Comparison of ENCODE assay signal across 20 cellular contexts in the genomic region with DNA sequence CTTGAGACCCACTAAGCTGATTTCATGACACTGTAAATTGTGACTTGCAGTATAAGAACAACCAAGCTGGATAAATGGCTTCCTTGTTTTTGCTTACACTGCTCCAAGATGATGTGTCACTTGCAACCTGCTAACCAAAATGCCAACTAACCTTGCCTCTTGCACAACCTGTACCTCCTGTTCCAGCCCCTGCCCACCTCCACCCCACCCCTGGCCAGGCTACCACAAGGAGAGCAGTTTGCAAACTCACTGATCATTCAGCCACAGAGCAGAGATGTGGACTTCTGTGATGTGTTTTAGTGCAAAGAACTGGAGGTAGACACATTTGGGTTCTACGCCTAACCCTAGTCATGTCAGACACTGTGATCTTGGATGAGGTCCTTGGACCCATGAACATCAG. TPM values are rescaled to one million over a fixed set of nuclear protein-coding genes. Genes with fewer than 3 reads are reported as not detected.
DNase-seq lines count a peak whose midpoint lies in the region; ATAC-seq, FAIRE-seq and TF ChIP-seq lines count a peak whose summit lies in the region.
"Had no signal": no experiment of that assay in that cellular context is flagged by ENCODE, and none has a peak within 500 bp of the region (broad histone marks: within the 10 kb centered on the region; RNA-seq: fewer than 3 reads in every experiment).

No MANE protein-coding gene starts in this region.

- no peaks in the 10 kb centered on the region for H3K9me3 Mint-ChIP-seq in type B pancreatic cell
- H3K9me3 Mint-ChIP-seq: IgD-negative memory B cell had no signal

- H3K36me3 Mint-ChIP-seq in type B pancreatic cell, result no peaks in the 10 kb centered on the region
- H3K36me3 Mint-ChIP-seq: CD14-positive monocyte had no signal

- H3K9me2 ChIP-seq in PC-9 (ENCODE audit: insufficient read depth), result no peaks in the 10 kb centered on the region

- no peak overlapping the region for H3K4me3 Mint-ChIP-seq in type B pancreatic cell
- H3K4me3 Mint-ChIP-seq: CD14-positive monocyte, IgD-negative memory B cell had no signal

- H3K27ac ChIP-seq in PC-9 (peak overlapping the region; percentile 44), keratinocyte (ENCODE audit: control insufficient read depth, insufficient read depth, low read length) (no peak overlapping the region), upper lobe of right lung (no peak overlapping the region)
- H3K27ac ChIP-seq: A549, GM23248 had no signal

- H4K20me1 ChIP-seq in PC-9 (ENCODE audit: insufficient read depth) (no peaks in the 10 kb centered on the region), keratinocyte (ENCODE audit: control insufficient read depth, extremely low read depth, insufficient read depth, low read length) (no peaks in the 10 kb centered on the region)

- no peak for ATAC-seq in upper lobe of right lung
- ATAC-seq: A549, Right ventricle myocardium inferior had no signal

- peaks cover 38% of the 10 kb centered on the region for H3K4me1 ChIP-seq in PC-9 (replicated peaks; ENCODE audit: insufficient read depth)
- peaks cover 8% of the 10 kb centered on the region for H3K4me1 ChIP-seq in keratinocyte (ENCODE audit: control insufficient read depth, extremely low read depth, insufficient read depth, low read length)
- H3K4me1 ChIP-seq in upper lobe of right lung, result peaks cover 16% of the 10 kb centered on the region

- intact Hi-C loops in PC-9 (cut with micrococcal nuclease; ENCODE audit: unreplicated experiment), result no loop called here
- intact Hi-C loops in upper lobe of right lung (cut with DNase I), result no loop called here

- H2AFZ ChIP-seq in PC-9, result peak overlapping the region; percentile 23; the same call in 1 of the 2 replicates
- no peak overlapping the region for H2AFZ ChIP-seq in keratinocyte (ENCODE audit: control insufficient read depth, low read length)
- H2AFZ ChIP-seq: GM23248 had no signal

- no peaks in the 10 kb centered on the region for H3K9me3 ChIP-seq in PC-9 (ENCODE audit: insufficient read depth, low read depth)
- H3K9me3 ChIP-seq in keratinocyte (ENCODE audit: control insufficient read depth, low read depth, low read length), result no peaks in the 10 kb centered on the region
- H3K9me3 ChIP-seq in upper lobe of right lung, result no peaks in the 10 kb centered on the region
- H3K9me3 ChIP-seq: A549 had no signal

- peak; percentile 48 for FAIRE-seq in keratinocyte (lab: Jason Lieb, UNC)
- FAIRE-seq: A549, GM19239 had no signal

- no TSS peak for BruUV-seq in PC-9 (replicated peaks; lab: Mats Ljungman, UMichigan)

- no peaks in the 10 kb centered on the region for H3K9me1 ChIP-seq in keratinocyte (ENCODE audit: control insufficient read depth, extremely low read depth, insufficient read depth, low read length)

- peak; percentile 44 for DNase-seq in activated CD8-positive, alpha-beta memory T cell treated with anti-CD3 and anti-CD28 coated beads, Interleukin-2, amount 50 U/mL, for 48 hours
- DNase-seq in activated CD8-positive, alpha-beta memory T cell treated with anti-CD3 and anti-CD28 coated beads, Interleukin-2, amount 50 U/mL, for 4 hours, result no peak
- DNase-seq in PC-9 (peak; percentile 39 to 68), keratinocyte (ENCODE audit: low read depth, low spot score) (no peak), type B pancreatic cell (ENCODE audit: extremely low spot score, unreplicated experiment) (no peak), upper lobe of right lung (no peak), UCSD-AML1 (lab: John Stamatoyannopoulos, UW; ENCODE audit: unreplicated experiment) (no peak), GDM1 (lab: John Stamatoyannopoulos, UW) (no peak)
- DNase-seq: DMS53; GM23248; NCI-H146; NCI-H345; NCI-H526 treated with DMSO at 0.1 percent for 48 hours; NK-92 treated with Interleukin-12 subunit alpha and Interleukin-12 subunit beta, amount 100 ng/mL, for 24 hours had no signal

- dilution Hi-C loops in keratinocyte (cut with MboI; ENCODE audit: extremely low pct_ligation_motif_present, low sequenced_read_pairs), result no loop called here

- no peaks in the 10 kb centered on the region for H3K36me3 ChIP-seq in PC-9 (ENCODE audit: low read depth)
- no peaks in the 10 kb centered on the region for H3K36me3 ChIP-seq in keratinocyte (ENCODE audit: control insufficient read depth in 2 of 2, extremely low read depth in 1 of 2, insufficient read depth in 2 of 2, low read length in 2 of 2)
- no peaks in the 10 kb centered on the region for H3K36me3 ChIP-seq in upper lobe of right lung

- H3K79me2 ChIP-seq in PC-9 (ENCODE audit: low read depth), result peaks cover 7% of the 10 kb centered on the region
- H3K79me2 ChIP-seq in keratinocyte (ENCODE audit: control insufficient read depth, insufficient read depth, low read length), result no peaks in the 10 kb centered on the region

- peak overlapping the region; percentile 34 for H3K27ac Mint-ChIP-seq in type B pancreatic cell
- H3K27ac Mint-ChIP-seq: CD14-positive monocyte, IgD-negative memory B cell had no signal

- POLR2A ChIA-PET in PC-9 (lab: Charles Lee; ENCODE audit: unreplicated experiment), result no interaction called here

- peak overlapping the region; percentile 22 for H3K4me2 ChIP-seq in PC-9
- H3K4me2 ChIP-seq in keratinocyte (ENCODE audit: control insufficient read depth, extremely low read depth, insufficient read depth, low read depth, low read length), result no peak overlapping the region
- H3K4me2 ChIP-seq: A549 had no signal

- TF ChIP-seq CTCF in PC-9 (conservative IDR thresholded peaks at IDR 0.05) (no peak), keratinocyte (optimal IDR thresholded peaks at IDR 0.05 in 1 of 3, IDR thresholded peaks at IDR 0.05 in 1 of 3, conservative IDR thresholded peaks at IDR 0.05 in 1 of 3; ENCODE audit: extremely low read depth in 1 of 3, insufficient read depth in 2 of 3, low read length in 3 of 3) (no peak), type B pancreatic cell (conservative IDR thresholded peaks at IDR 0.05) (no peak), upper lobe of right lung (IDR thresholded peaks at IDR 0.05) (no peak)

- H3K9ac ChIP-seq in keratinocyte (ENCODE audit: control insufficient read depth, extremely low read depth, insufficient read depth, low read length), result no peak overlapping the region
- H3K9ac ChIP-seq: GM23248 had no signal

- CTCF ChIA-PET in PC-9 (lab: Charles Lee), result no interaction called here

- H3K4me1 Mint-ChIP-seq in type B pancreatic cell (ENCODE audit: unreplicated experiment), result peaks cover 14% of the 10 kb centered on the region

- peaks cover 15% of the 10 kb centered on the region; the same call in 1 of the 2 replicates for H3F3A ChIP-seq in PC-9 (ENCODE audit: insufficient read depth, low read depth)

- H3K4me3 ChIP-seq in PC-9 (no peak overlapping the region), keratinocyte (ENCODE audit: control insufficient read depth in 2 of 3, extremely low read depth in 1 of 3, insufficient read depth in 2 of 3, low read depth in 1 of 3, low read length in 3 of 3) (no peak overlapping the region), upper lobe of right lung (no peak overlapping the region)
- H3K4me3 ChIP-seq: A549, GM23248 had no signal

- H3K27me3 ChIP-seq in PC-9 (ENCODE audit: insufficient read depth, low read depth), result no peaks in the 10 kb centered on the region
- no peaks in the 10 kb centered on the region for H3K27me3 ChIP-seq in keratinocyte (ENCODE audit: control insufficient read depth, extremely low read depth, insufficient read depth, low read length)
- no peaks in the 10 kb centered on the region for H3K27me3 ChIP-seq in upper lobe of right lung

- no peaks in the 10 kb centered on the region for H3K27me3 Mint-ChIP-seq in type B pancreatic cell

RNA-seq across cellular contexts. Expression of gene APOL6, which starts 4.3 kb away (rescaled TPM):
- 16.7 and 18.6 TPM in 2 replicates for total RNA-seq in PC-9 (2021)
- polyA plus RNA-seq in keratinocyte, result 2.6 to 4.3 TPM (median 4.2 TPM) in 3 replicates
- polyA plus RNA-seq in keratinocyte (2011; ENCODE audit: low read depth), result 0.56 TPM
- polyA plus RNA-seq in keratinocyte (2011; cell fraction: cytosol; rRNA removed), result 1.1 and 1.7 TPM in 2 replicates
- polyA plus RNA-seq in keratinocyte (2011; cell fraction: nucleus; rRNA removed), result 3.6 and 4.7 TPM in 2 replicates
- 1.4 and 5.2 TPM in 2 replicates for polyA plus RNA-seq in keratinocyte (2012; ENCODE audit: low replicate concordance)
- polyA minus RNA-seq in keratinocyte, result 3.7 to 9.2 TPM (median 6.7 TPM) in 3 replicates
- 3.5 TPM for polyA minus RNA-seq in keratinocyte (2011; cell fraction: cytosol; rRNA and poly(A)+ RNA removed)
- polyA minus RNA-seq in keratinocyte (2011; cell fraction: nucleus; rRNA and poly(A)+ RNA removed), result 7.2 and 11.6 TPM in 2 replicates
- 9.0 and 13.4 TPM in 2 replicates for total RNA-seq in type B pancreatic cell (ENCODE audit: low replicate concordance)
- total RNA-seq in upper lobe of right lung, result 45.6 TPM

RNA-seq across cellular contexts. Expression of gene MB, which starts 26.9 kb away (rescaled TPM):
- total RNA-seq in PC-9 (2021), result 5.0 and 5.8 TPM in 2 replicates
- not detected in 3 replicates for polyA plus RNA-seq in keratinocyte
- not detected for polyA plus RNA-seq in keratinocyte (2011; ENCODE audit: low read depth)
- polyA plus RNA-seq in keratinocyte (2011; cell fraction: cytosol; rRNA removed), result not detected in 2 replicates
- not detected in 2 replicates for polyA plus RNA-seq in keratinocyte (2011; cell fraction: nucleus; rRNA removed)
- polyA plus RNA-seq in keratinocyte (2012; ENCODE audit: low replicate concordance), result not detected in 2 replicates
- polyA minus RNA-seq in keratinocyte, result not detected in 3 replicates
- not detected for polyA minus RNA-seq in keratinocyte (2011; cell fraction: cytosol; rRNA and poly(A)+ RNA removed)
- not detected in 2 replicates for polyA minus RNA-seq in keratinocyte (2011; cell fraction: nucleus; rRNA and poly(A)+ RNA removed)
- total RNA-seq in type B pancreatic cell (ENCODE audit: low replicate concordance), result 0.36 and 0.48 TPM in 2 replicates
- 2.2 TPM for total RNA-seq in upper lobe of right lung
- total RNA-seq: GM23248, LHCN-M2 had no signal
- polyA plus RNA-seq: CD14-positive monocyte, GM23248, IgD-negative memory B cell had no signal

Comparison
In these comparisons a context has a peak if more than half of its experiments do, and no peak if none do; other contexts are left out.
1. DNase-seq: peak in activated CD8-positive, alpha-beta memory T cell treated with anti-CD3 and anti-CD28 coated beads, Interleukin-2, amount 50 U/mL, for 48 hours (single experiment) and PC-9 (2 of 2); none in activated CD8-positive, alpha-beta memory T cell treated with anti-CD3 and anti-CD28 coated beads, Interleukin-2, amount 50 U/mL, for 4 hours (single experiment), keratinocyte (single experiment), type B pancreatic cell (single experiment), upper lobe of right lung (single experiment), UCSD-AML1 (single experiment) and GDM1 (single experiment).